ENCODE assay signal across 1 cellular context in genomic region chr9:133532937-133533668, GRCh38.
TF ChIP-seq lines count a peak whose summit lies in the region.

No MANE protein-coding gene starts in this region.

TF ChIP-seq in GM12878, 131 proteins besides CTCF, POLR2A, EP300 and RAD21 (continued from another document):
- TF ChIP-seq MYB (IDR thresholded peaks at IDR 0.05; ENCODE audit: borderline replicate concordance, low read depth, low read length) (no peak), NKRF (conservative IDR thresholded peaks at IDR 0.05) (no peak), BHLHE40 (IDR thresholded peaks at IDR 0.05; ENCODE audit: borderline replicate concordance in 1 of 2, low read depth in 2 of 2, low read length in 1 of 2) (peak; percentile 54 to 76; a peak in 3 of 4 replicates), RUNX3 (IDR thresholded peaks at IDR 0.05; ENCODE audit: low read length) (peak; percentile 5; the same call in 1 of the 2 replicates), IRF4 (IDR thresholded peaks at IDR 0.05; ENCODE audit: low read depth, low read length) (peak; percentile 70; the same call in 1 of the 2 replicates), NBN (IDR thresholded peaks at IDR 0.05) (peak; percentile 50; the same call in 1 of the 2 replicates), ZBTB4 (CRISPR knock-in tag; IDR thresholded peaks at IDR 0.05) (no peak), YY1 (IDR thresholded peaks at IDR 0.05; ENCODE audit: low read depth, low read length) (peak; percentile 88), SMC3 (IDR thresholded peaks at IDR 0.05; ENCODE audit: borderline replicate concordance, low read length) (peak; percentile 75)
